Comparison of ENCODE assay signal across 21 cellular contexts in genomic region chr15:64233299-64233698, GRCh38.
"Had no signal": no experiment of that assay in that cellular context is flagged by ENCODE, and none has a peak within 500 bp of the region (broad histone marks: within the 10 kb centered on the region; RNA-seq: fewer than 3 reads in every experiment).

No MANE protein-coding gene starts in this region.

- H3K27ac Mint-ChIP-seq: naive thymus-derived CD4-positive, alpha-beta T cell; nephron progenitor cell; stimulated activated effector memory CD8-positive, alpha-beta T cell treated with anti-CD3 and anti-CD28 coated beads, Interleukin-12 subunit alpha, Interleukin-12 subunit beta, amount 100 ng/mL, for 72 hours had no signal

- H3K4me3 ChIP-seq: esophagus muscularis mucosa, gastrocnemius medialis, heart right ventricle, psoas muscle, right lobe of liver, tibial artery, upper lobe of left lung, uterus had no signal

- H3K27ac ChIP-seq: esophagus muscularis mucosa, gastrocnemius medialis, heart right ventricle, psoas muscle, right lobe of liver, tibial artery, upper lobe of left lung, uterus had no signal

- H3K27me3 ChIP-seq: esophagus muscularis mucosa, gastrocnemius medialis, heart right ventricle, right lobe of liver, tibial artery, upper lobe of left lung, uterus had no signal

- H3K9me3 ChIP-seq: esophagus muscularis mucosa, gastrocnemius medialis, heart right ventricle, psoas muscle, right lobe of liver, tibial artery, upper lobe of left lung, uterus had no signal

- H3K36me3 Mint-ChIP-seq: stimulated activated effector memory CD8-positive, alpha-beta T cell treated with anti-CD3 and anti-CD28 coated beads, Interleukin-12 subunit alpha, Interleukin-12 subunit beta, amount 100 ng/mL, for 72 hours had no signal

- ATAC-seq: gastrocnemius medialis; heart right ventricle; naive thymus-derived CD4-positive, alpha-beta T cell; psoas muscle; right lobe of liver; stimulated activated effector memory CD8-positive, alpha-beta T cell treated with anti-CD3 and anti-CD28 coated beads, Interleukin-12 subunit alpha, Interleukin-12 subunit beta, amount 100 ng/mL, for 72 hours; stimulated activated naive CD8-positive, alpha-beta T cell treated with anti-CD3 and anti-CD28 coated beads, Interleukin-15, Interleukin-2, amounts not matched to agents 100 U/mL and 50 U/mL, for 24 hours had no signal

- H3K36me3 ChIP-seq: esophagus muscularis mucosa, gastrocnemius medialis, heart right ventricle, right lobe of liver, tibial artery, upper lobe of left lung, uterus had no signal

- DNase-seq: effector memory CD4-positive, alpha-beta T cell; gastrocnemius medialis; heart right ventricle; hypothalamus; kidney glomerular epithelial cell; mammary epithelial cell; naive thymus-derived CD4-positive, alpha-beta T cell; nephron progenitor cell; psoas muscle; retina; right lobe of liver; stimulated activated CD4-positive, alpha-beta T cell treated with anti-CD3 and anti-CD28 coated beads, Interleukin-4, amount 100 ng/mL, for 1 hour; stimulated activated CD8-positive, alpha-beta memory T cell treated with anti-CD3 and anti-CD28 coated beads, Interleukin-4, amount 100 ng/mL, for 48 hours; stimulated activated naive CD8-positive, alpha-beta T cell treated with anti-CD3 and anti-CD28 coated beads, Interleukin-15, Interleukin-2, amounts not matched to agents 100 U/mL and 50 U/mL, for 24 hours; tibial artery; upper lobe of left lung; uterus had no signal

- H3K27me3 Mint-ChIP-seq: naive thymus-derived CD4-positive, alpha-beta T cell had no signal

- H3K4me1 ChIP-seq: gastrocnemius medialis, psoas muscle, right lobe of liver, tibial artery, upper lobe of left lung, uterus had no signal

- FAIRE-seq: endometrium, islet of Langerhans had no signal

- H3K4me3 Mint-ChIP-seq: naive thymus-derived CD4-positive, alpha-beta T cell; nephron progenitor cell; stimulated activated effector memory CD8-positive, alpha-beta T cell treated with anti-CD3 and anti-CD28 coated beads, Interleukin-12 subunit alpha, Interleukin-12 subunit beta, amount 100 ng/mL, for 72 hours had no signal
